23 cellular contexts compared by ENCODE assay signal in genomic region chr11:13256216-13256615, GRCh38.
"Had no signal": no experiment of that assay in that cellular context is flagged by ENCODE, and none has a peak within 500 bp of the region (broad histone marks: within the 10 kb centered on the region; RNA-seq: fewer than 3 reads in every experiment).

No MANE protein-coding gene starts in this region.

- H3K4me1 Mint-ChIP-seq: immature natural killer cell; naive B cell; stimulated activated memory B cell treated with anti-CD40 and anti-IgM and Interleukin-4, amounts not matched to agents 10 μg/mL and 1 μg/mL and 100 μg/mL, for 72 hours had no signal

- H3K27me3 ChIP-seq: gastroesophageal sphincter, right lobe of liver, testis, tibial nerve, upper lobe of right lung, vagina had no signal

- H3K27me3 Mint-ChIP-seq: stimulated activated memory B cell treated with anti-CD40 and anti-IgM and Interleukin-4, amounts not matched to agents 10 μg/mL and 1 μg/mL and 100 μg/mL, for 72 hours; stimulated activated naive CD8-positive, alpha-beta T cell treated with anti-CD3 and anti-CD28 coated beads, Interleukin-15, Interleukin-2, amounts not matched to agents 100 ng/mL and 50 ng/mL, for 24 hours had no signal

- H3K27ac ChIP-seq: gastroesophageal sphincter, parathyroid adenoma, prostate gland, right lobe of liver, spleen, testis, tibial nerve, upper lobe of right lung, vagina had no signal

- DNase-seq: effector memory CD4-positive, alpha-beta T cell; immature natural killer cell; kidney; left colon; left ventricle myocardium superior; mesendoderm; naive B cell; right lobe of liver; spleen; stimulated activated CD4-positive, alpha-beta T cell treated with anti-CD3 and anti-CD28 coated beads, Interleukin-15, amount 100 ng/mL, for 24 hours; stimulated activated CD4-positive, alpha-beta T cell treated with anti-CD3 and anti-CD28 coated beads, Interleukin-1b, Interleukin-23, amount 100 ng/mL, for 48 hours; stimulated activated CD4-positive, alpha-beta T cell treated with anti-CD3 and anti-CD28 coated beads, Interleukin-4, amount 100 ng/mL, for 24 hours; testis; upper lobe of right lung had no signal

- H3K9ac ChIP-seq: parathyroid adenoma had no signal

- H3K4me1 ChIP-seq: parathyroid adenoma, prostate gland, right lobe of liver, spleen had no signal

- H3K79me2 ChIP-seq: parathyroid adenoma had no signal

- H3K4me3 Mint-ChIP-seq: immature natural killer cell; naive B cell; nephron; stimulated activated memory B cell treated with anti-CD40 and anti-IgM and Interleukin-4, amounts not matched to agents 10 μg/mL and 1 μg/mL and 100 μg/mL, for 72 hours; stimulated activated naive CD8-positive, alpha-beta T cell treated with anti-CD3 and anti-CD28 coated beads, Interleukin-15, Interleukin-2, amounts not matched to agents 100 ng/mL and 50 ng/mL, for 24 hours had no signal

- H3K4me3 ChIP-seq: gastroesophageal sphincter, lung, prostate gland, right lobe of liver, spleen, testis, tibial nerve, upper lobe of right lung, vagina had no signal

- ATAC-seq: gastroesophageal sphincter; left colon; left ventricle myocardium superior; right lobe of liver; stimulated activated memory B cell treated with anti-CD40 and anti-IgM and Interleukin-4, amounts not matched to agents 10 μg/mL and 1 μg/mL and 100 μg/mL, for 72 hours; upper lobe of right lung had no signal

- H3K9me3 ChIP-seq: gastroesophageal sphincter, prostate gland, right lobe of liver, spleen, testis, tibial nerve, upper lobe of right lung, vagina had no signal

- H3K9me3 Mint-ChIP-seq: immature natural killer cell; naive B cell; nephron; stimulated activated memory B cell treated with anti-CD40 and anti-IgM and Interleukin-4, amounts not matched to agents 10 μg/mL and 1 μg/mL and 100 μg/mL, for 72 hours; stimulated activated naive CD8-positive, alpha-beta T cell treated with anti-CD3 and anti-CD28 coated beads, Interleukin-15, Interleukin-2, amounts not matched to agents 100 ng/mL and 50 ng/mL, for 24 hours had no signal

- H2AFZ ChIP-seq: parathyroid adenoma had no signal

- H3K36me3 Mint-ChIP-seq: immature natural killer cell; naive B cell; stimulated activated memory B cell treated with anti-CD40 and anti-IgM and Interleukin-4, amounts not matched to agents 10 μg/mL and 1 μg/mL and 100 μg/mL, for 72 hours had no signal

- H3K36me3 ChIP-seq: gastroesophageal sphincter, prostate gland, right lobe of liver, spleen, tibial nerve, upper lobe of right lung, vagina had no signal

- H3K27ac Mint-ChIP-seq: immature natural killer cell; naive B cell; nephron; stimulated activated memory B cell treated with anti-CD40 and anti-IgM and Interleukin-4, amounts not matched to agents 10 μg/mL and 1 μg/mL and 100 μg/mL, for 72 hours; stimulated activated naive CD8-positive, alpha-beta T cell treated with anti-CD3 and anti-CD28 coated beads, Interleukin-15, Interleukin-2, amounts not matched to agents 100 ng/mL and 50 ng/mL, for 24 hours had no signal
